ENCODE assay signal across 10 cellular contexts in genomic region chr12:125187148-125187733, GRCh38. TPM values are rescaled to one million over a fixed set of nuclear protein-coding genes. Genes with fewer than 3 reads are reported as not detected.
DNase-seq lines count a peak whose midpoint lies in the region; ATAC-seq and TF ChIP-seq lines count a peak whose summit lies in the region.
"Had no signal": no experiment of that assay in that cellular context is flagged by ENCODE, and none has a peak within 500 bp of the region (broad histone marks: within the 10 kb centered on the region; RNA-seq: fewer than 3 reads in every experiment).

No MANE protein-coding gene starts in this region.

- H3K4me2 ChIP-seq in GM23338, result peak overlapping the region; percentile 86

- intact Hi-C loops in spleen (cut with DNase I; ENCODE audit: low total_unique reads), result loop anchor here (10.0 kb wide), 2 partner anchors 218 to 1688 kb away; no protein-coding TSS in a partner anchor

- H3K4me1 ChIP-seq in GM23338 (ENCODE audit: insufficient read depth) (peaks cover 56% of the 10 kb centered on the region), iPS-15b (ENCODE audit: control insufficient read depth, insufficient read depth, low read length) (peaks cover 27% of the 10 kb centered on the region), spleen (peaks cover 13 to 38% (median 27%) of the 10 kb centered on the region in 6 donors)

- H3K9me2 ChIP-seq in GM23338 (ENCODE audit: insufficient read depth), result no peaks in the 10 kb centered on the region

- no peak for TF ChIP-seq CTCF in GM23338 (conservative IDR thresholded peaks at IDR 0.05; ENCODE audit: low read depth in 2 of 2)
- no peak for TF ChIP-seq CTCF in astrocyte of the cerebellum (IDR thresholded peaks at IDR 0.05; ENCODE audit: low read depth, low read length, missing control alignments)
- TF ChIP-seq CTCF in spleen (IDR thresholded peaks at IDR 0.05 in 8 of 11, conservative IDR thresholded peaks at IDR 0.05 in 3 of 11), result no peak

- POLR2A ChIA-PET in activated CD4-positive, alpha-beta T cell treated with anti-CD3 and anti-CD28 coated beads, Interleukin-2, amount 10 ng/mL, durations not matched to agents 7 days and 5 days (lab: Charles Lee), result no interaction called here

- H3K9me3 ChIP-seq in iPS-15b (ENCODE audit: control insufficient read depth, insufficient read depth, low read length) (no peaks in the 10 kb centered on the region), spleen (no peaks in the 10 kb centered on the region)

- H3K27ac ChIP-seq in GM23338 (ENCODE audit: low read depth) (no peak overlapping the region), spleen (no peak overlapping the region)

- H3K36me3 ChIP-seq in GM23338 (ENCODE audit: insufficient read depth) (no peaks in the 10 kb centered on the region; the same call in 1 of the 2 replicates), iPS-15b (ENCODE audit: control insufficient read depth, insufficient read depth, low read length) (no peaks in the 10 kb centered on the region), spleen (no peaks in the 10 kb centered on the region)

- H3K79me2 ChIP-seq in GM23338 (replicated peaks; ENCODE audit: insufficient read depth), result peaks cover 42% of the 10 kb centered on the region

- peaks cover 11% of the 10 kb centered on the region for H3K36me3 Mint-ChIP-seq in GM23338 (ENCODE audit: low read depth)
- H3K36me3 Mint-ChIP-seq in activated CD4-positive, alpha-beta T cell treated with anti-CD3 and anti-CD28 coated beads, Interleukin-2, amount 10 ng/mL, durations not matched to agents 7 days and 5 days (ENCODE audit: low read depth), result no peaks in the 10 kb centered on the region

- peak overlapping the region; percentile 54 for H3K9ac ChIP-seq in iPS-15b (ENCODE audit: low read depth, low read length)

- TF ChIP-seq POLR2A in spleen (IDR thresholded peaks at IDR 0.05), result no peak

- peak overlapping the region; percentile 82 for H3K4me3 Mint-ChIP-seq in GM23338
- H3K4me3 Mint-ChIP-seq in activated CD4-positive, alpha-beta T cell treated with anti-CD3 and anti-CD28 coated beads, Interleukin-2, amount 10 ng/mL, durations not matched to agents 7 days and 5 days, result no peak overlapping the region

- H3K27me3 ChIP-seq in GM23338 (ENCODE audit: insufficient read depth) (peaks cover 41% of the 10 kb centered on the region), iPS-15b (ENCODE audit: control insufficient read depth, insufficient read depth, low read length) (peaks cover 35% of the 10 kb centered on the region), spleen (replicated peaks in 1 of 7) (peaks cover 3 to 92% (median 69%) of the 10 kb centered on the region in 7 donors)

- in situ Hi-C loops in astrocyte of the cerebellum (cut with HindIII; ENCODE audit: low sequenced_read_pairs), result loop anchor here (5.0 kb wide), 1 partner anchor 55 kb away; no protein-coding TSS in a partner anchor

- H3K27ac Mint-ChIP-seq in GM23338, result no peak overlapping the region
- no peak overlapping the region for H3K27ac Mint-ChIP-seq in activated CD4-positive, alpha-beta T cell treated with anti-CD3 and anti-CD28 coated beads, Interleukin-2, amount 10 ng/mL, durations not matched to agents 7 days and 5 days

- H2AFZ ChIP-seq in GM23338, result no peak overlapping the region

- 2 to 9% (median 3%) methylated on average over 19 to 41 of the region's 41 CpGs for WGBS in spleen, 5 donors

- peaks cover 40% of the 10 kb centered on the region for H3K27me3 Mint-ChIP-seq in GM23338 (ENCODE audit: insufficient read depth, low read depth, poor library complexity)
- H3K27me3 Mint-ChIP-seq in activated CD4-positive, alpha-beta T cell treated with anti-CD3 and anti-CD28 coated beads, Interleukin-2, amount 10 ng/mL, durations not matched to agents 7 days and 5 days, result peaks cover 70% of the 10 kb centered on the region

- H3F3A ChIP-seq in GM23338 (replicated peaks; ENCODE audit: low read depth), result peaks cover 41% of the 10 kb centered on the region

- DNase-seq in GM23338 (ENCODE audit: low spot score), result peak; percentile 44
- DNase-seq in astrocyte of the cerebellum (ENCODE audit: low read depth), result no peak
- no peak for DNase-seq in spleen
- no peak for DNase-seq in activated CD8-positive, alpha-beta memory T cell treated with anti-CD3 and anti-CD28 coated beads, Interleukin-2, amount 50 U/mL, for 4 hours
- no peak for DNase-seq in activated CD4-positive, alpha-beta T cell treated with anti-CD3 and anti-CD28 coated beads, Interleukin-2, amount 50 U/mL, for 4 hours
- DNase-seq in activated CD4-positive, alpha-beta T cell treated with anti-CD3 and anti-CD28 coated beads, Interleukin-2, amount 10 ng/mL, durations not matched to agents 7 days and 5 days, result no peak
- DNase-seq: SHP77; stimulated activated CD4-positive, alpha-beta T cell treated with anti-CD3 and anti-CD28 coated beads, Interleukin-2, amount 100 ng/mL, for 24 hours had no signal

- ATAC-seq in GM23338 (peak; percentile 1), HG02588 (IDR thresholded peaks at IDR 0.05; ENCODE audit: unreplicated experiment) (no peak)

- H3K4me3 ChIP-seq in GM23338 (peak overlapping the region; percentile 70), astrocyte of the cerebellum (ENCODE audit: low read depth, low read length) (peak overlapping the region; percentile 44), iPS-15b (ENCODE audit: low read depth, low read length) (peak overlapping the region; percentile 65), spleen (peak overlapping the region in 7 of 8 donors; percentile 10 to 63 (median 23))

- CTCF ChIA-PET in activated CD4-positive, alpha-beta T cell treated with anti-CD3 and anti-CD28 coated beads, Interleukin-2, amount 10 ng/mL, durations not matched to agents 7 days and 5 days (lab: Charles Lee), result no interaction called here

- peaks cover 61% of the 10 kb centered on the region for H3K4me1 Mint-ChIP-seq in GM23338
- peaks cover 6% of the 10 kb centered on the region for H3K4me1 Mint-ChIP-seq in activated CD4-positive, alpha-beta T cell treated with anti-CD3 and anti-CD28 coated beads, Interleukin-2, amount 10 ng/mL, durations not matched to agents 7 days and 5 days

- no peaks in the 10 kb centered on the region; the same call in 2 of the 3 replicates for H3K9me3 Mint-ChIP-seq in GM23338
- no peaks in the 10 kb centered on the region for H3K9me3 Mint-ChIP-seq in activated CD4-positive, alpha-beta T cell treated with anti-CD3 and anti-CD28 coated beads, Interleukin-2, amount 10 ng/mL, durations not matched to agents 7 days and 5 days

- H4K20me1 ChIP-seq in GM23338 (replicated peaks; ENCODE audit: insufficient read depth), result peaks cover 11% of the 10 kb centered on the region

TF ChIP-seq in GM23338, 12 proteins besides CTCF, POLR2A, EP300 and RAD21:
- TF ChIP-seq POLR2AphosphoS5 (IDR thresholded peaks at IDR 0.05; ENCODE audit: low read depth) (0 out of 2 replicates have a peak, but pooled peaks have one; percentile 14), STAT1 (IDR thresholded peaks at IDR 0.05; ENCODE audit: unreplicated experiment) (no peak)

RNA-seq across cellular contexts. Expression of gene TMEM132B, which starts 1.1 kb away (rescaled TPM):
- 42.6 and 47.6 TPM in 2 replicates for total RNA-seq in GM23338 (2014; rRNA removed; shearing (Covaris generic))
- polyA plus RNA-seq in GM23338 (2016; fragmentation: Nextera tagmentation; extraction: Ambion mirVana) (8.3 and 9.1 TPM in 2 replicates), spleen (under 1 TPM; 0.02 to 0.13 (median 0.02) TPM)
- total RNA-seq in spleen, result under 1 TPM in 6 of 7 donors, not detected in 1; 0.03 to 0.26 (median 0.11) TPM
- not detected for total RNA-seq in activated CD4-positive, alpha-beta T cell treated with anti-CD3 and anti-CD28 coated beads, Interleukin-2, amount 10 ng/mL, durations not matched to agents 7 days and 5 days

Comparison
In these comparisons a context has a peak if more than half of its experiments do, and no peak if none do; other contexts are left out.
1. RNA of gene TMEM132B, which starts 1.1 kb away (total RNA-seq): 42.6 to 47.6 TPM in GM23338; 0.03 to 0.26 TPM in spleen and not detected in activated CD4-positive, alpha-beta T cell treated with anti-CD3 and anti-CD28 coated beads, Interleukin-2, amount 10 ng/mL, durations not matched to agents 7 days and 5 days; every median in the first group is over 10 times any median in the second.
2. Peak in every context shown above with its lines, with median percentiles within 50 percentile points of each other: H3K4me3 ChIP-seq.